In genomic region chr7:131066635-131067034, GRCh38 we compare ENCODE assay signal across 15 cellular contexts.
DNase-seq lines count a peak whose midpoint lies in the region; ATAC-seq and TF ChIP-seq lines count a peak whose summit lies in the region.
"Had no signal": no experiment of that assay in that cellular context is flagged by ENCODE, and none has a peak within 500 bp of the region (broad histone marks: within the 10 kb centered on the region; RNA-seq: fewer than 3 reads in every experiment).

No MANE protein-coding gene starts in this region.

- H3K4me3 ChIP-seq in ascending aorta: no peak overlapping the region
- H3K4me3 ChIP-seq: heart right ventricle, lung had no signal

- H3K36me3 ChIP-seq in ascending aorta: peaks cover 0 to 2% of the 10 kb centered on the region in 2 donors

- H3K4me1 Mint-ChIP-seq in stimulated activated naive CD8-positive, alpha-beta T cell treated with anti-CD3 and anti-CD28 coated beads, Interleukin-15, Interleukin-2, amounts not matched to agents 100 ng/mL and 50 ng/mL, for 24 hours (ENCODE audit: low read depth): peaks cover 66% of the 10 kb centered on the region
- peaks cover 65% of the 10 kb centered on the region for H3K4me1 Mint-ChIP-seq in stimulated activated naive CD8-positive, alpha-beta T cell treated with anti-CD3 and anti-CD28 coated beads, Interleukin-15, amount 100 ng/mL, for 72 hours

- intact Hi-C loops in ascending aorta (cut with DNase I): no loop called here

- H3K27ac ChIP-seq in ascending aorta: peak overlapping the region; percentile 18 to 35

- H3K9me3 Mint-ChIP-seq in stimulated activated naive CD8-positive, alpha-beta T cell treated with anti-CD3 and anti-CD28 coated beads, Interleukin-15, Interleukin-2, amounts not matched to agents 100 ng/mL and 50 ng/mL, for 24 hours: no peaks in the 10 kb centered on the region
- no peaks in the 10 kb centered on the region for H3K9me3 Mint-ChIP-seq in stimulated activated naive CD8-positive, alpha-beta T cell treated with anti-CD3 and anti-CD28 coated beads, Interleukin-15, amount 100 ng/mL, for 72 hours
- H3K9me3 Mint-ChIP-seq: activated CD4-positive, alpha-beta T cell treated with anti-CD3 and anti-CD28 coated beads, Interleukin-2, amount 10 ng/mL, durations not matched to agents 24 days and 14 days had no signal

- no peaks in the 10 kb centered on the region for H3K9me3 ChIP-seq in ascending aorta
- H3K9me3 ChIP-seq: heart right ventricle had no signal

- no peaks in the 10 kb centered on the region for H3K27me3 ChIP-seq in ascending aorta
- H3K27me3 ChIP-seq: heart right ventricle had no signal

- peak overlapping the region; percentile 28 for H3K27ac Mint-ChIP-seq in stimulated activated naive CD8-positive, alpha-beta T cell treated with anti-CD3 and anti-CD28 coated beads, Interleukin-15, Interleukin-2, amounts not matched to agents 100 ng/mL and 50 ng/mL, for 24 hours
- H3K27ac Mint-ChIP-seq in stimulated activated naive CD8-positive, alpha-beta T cell treated with anti-CD3 and anti-CD28 coated beads, Interleukin-15, amount 100 ng/mL, for 72 hours: no peak overlapping the region
- H3K27ac Mint-ChIP-seq: activated CD4-positive, alpha-beta T cell treated with anti-CD3 and anti-CD28 coated beads, Interleukin-2, amount 10 ng/mL, durations not matched to agents 24 days and 14 days had no signal

- DNase-seq in stimulated activated naive CD8-positive, alpha-beta T cell treated with anti-CD3 and anti-CD28 coated beads, Interleukin-15, amount 100 ng/mL, for 72 hours: no peak
- DNase-seq in ascending aorta (ENCODE audit: low spot score in 2 of 2): no peak
- DNase-seq in left lobe of liver (ENCODE audit: low spot score): no peak
- DNase-seq in activated effector memory CD4-positive, alpha-beta T cell treated with anti-CD3 and anti-CD28 coated beads, Interleukin-2, amount 50 U/mL, for 16 hours: no peak
- no peak for DNase-seq in HUDEP-2 (lab: John Stamatoyannopoulos, UW; ENCODE audit: unreplicated experiment in 76 of 76)
- no peak for DNase-seq in anterior cingulate cortex (lab: John Stamatoyannopoulos, UW)
- DNase-seq: activated CD4-positive, alpha-beta T cell treated with anti-CD3 and anti-CD28 coated beads, Interleukin-2, amount 10 ng/mL, durations not matched to agents 24 days and 14 days; AML-193; heart right ventricle; NCI-H1694; NK-92 treated with Interleukin-12 subunit alpha and Interleukin-12 subunit beta, amount 100 ng/mL, for 24 hours; stimulated activated CD4-positive, alpha-beta T cell treated with anti-CD3 and anti-CD28 coated beads, Interleukin-15, amount 100 ng/mL, for 24 hours had no signal

- H3K27me3 Mint-ChIP-seq in stimulated activated naive CD8-positive, alpha-beta T cell treated with anti-CD3 and anti-CD28 coated beads, Interleukin-15, Interleukin-2, amounts not matched to agents 100 ng/mL and 50 ng/mL, for 24 hours: no peaks in the 10 kb centered on the region
- no peaks in the 10 kb centered on the region for H3K27me3 Mint-ChIP-seq in stimulated activated naive CD8-positive, alpha-beta T cell treated with anti-CD3 and anti-CD28 coated beads, Interleukin-15, amount 100 ng/mL, for 72 hours
- H3K27me3 Mint-ChIP-seq: activated CD4-positive, alpha-beta T cell treated with anti-CD3 and anti-CD28 coated beads, Interleukin-2, amount 10 ng/mL, durations not matched to agents 24 days and 14 days had no signal

- H3K4me1 ChIP-seq in ascending aorta: peaks cover 0 to 28% of the 10 kb centered on the region in 2 donors

- H3K4me3 Mint-ChIP-seq in stimulated activated naive CD8-positive, alpha-beta T cell treated with anti-CD3 and anti-CD28 coated beads, Interleukin-15, Interleukin-2, amounts not matched to agents 100 ng/mL and 50 ng/mL, for 24 hours: no peak overlapping the region
- H3K4me3 Mint-ChIP-seq in stimulated activated naive CD8-positive, alpha-beta T cell treated with anti-CD3 and anti-CD28 coated beads, Interleukin-15, amount 100 ng/mL, for 72 hours: no peak overlapping the region
- H3K4me3 Mint-ChIP-seq: activated CD4-positive, alpha-beta T cell treated with anti-CD3 and anti-CD28 coated beads, Interleukin-2, amount 10 ng/mL, durations not matched to agents 24 days and 14 days had no signal

- no peak for ATAC-seq in stimulated activated naive CD8-positive, alpha-beta T cell treated with anti-CD3 and anti-CD28 coated beads, Interleukin-15, amount 100 ng/mL, for 72 hours
- peak; percentile 41 for ATAC-seq in left lobe of liver
- ATAC-seq in HG03135 (IDR thresholded peaks at IDR 0.05; ENCODE audit: unreplicated experiment): no peak

- no peak for TF ChIP-seq CTCF in ascending aorta (IDR thresholded peaks at IDR 0.05)

- peaks cover 7% of the 10 kb centered on the region for H3K36me3 Mint-ChIP-seq in stimulated activated naive CD8-positive, alpha-beta T cell treated with anti-CD3 and anti-CD28 coated beads, Interleukin-15, Interleukin-2, amounts not matched to agents 100 ng/mL and 50 ng/mL, for 24 hours (ENCODE audit: low read depth)
